In genomic region chr1:145822779-145823331, GRCh38 we compare ENCODE assay signal across 8 cellular contexts. TPM values are rescaled to one million over a fixed set of nuclear protein-coding genes. Genes with fewer than 3 reads are reported as not detected.
DNase-seq lines count a peak whose midpoint lies in the region; ATAC-seq and TF ChIP-seq lines count a peak whose summit lies in the region.
"Not testable (repeated sequence)": the region's sequence is repeated elsewhere in the genome, so short reads cannot be mapped to it uniquely, and the experiment has no call there.

No MANE protein-coding gene starts in this region.

- not testable (repeated sequence) for DNase-seq in BJ (ENCODE audit: low read depth); activated CD4-positive, alpha-beta T cell treated with anti-CD3 and anti-CD28 coated beads for 36 hours; activated naive CD8-positive, alpha-beta T cell treated with anti-CD3 and anti-CD28 coated beads, Interleukin-2, amount 50 U/mL, for 24 hours; coronary artery (ENCODE audit: low spot score); Right ventricle myocardium superior; natural killer cell; stimulated activated naive CD8-positive, alpha-beta T cell treated with anti-CD3 and anti-CD28 coated beads, Interleukin-15, amount 100 ng/mL, for 72 hours

- not testable (repeated sequence) for H3K36me3 ChIP-seq in BJ (ENCODE audit: control insufficient read depth, insufficient read depth, low read length)
- peaks cover 19% of the 10 kb centered on the region for H3K36me3 ChIP-seq in HUES6 (ENCODE audit: control insufficient read depth, insufficient read depth, low read length)

- not testable (repeated sequence) for H3K9ac ChIP-seq in HUES6 (ENCODE audit: low read length)

- CTCF ChIA-PET in BJ (lab: Yijun Ruan, JAX); activated CD4-positive, alpha-beta T cell treated with anti-CD3 and anti-CD28 coated beads for 36 hours (lab: Charles Lee): not testable (repeated sequence)

- H3K4me3 ChIP-seq in BJ (ENCODE audit: low read depth, low read length) (peak overlapping the region; percentile 14), HUES6 (ENCODE audit: low read depth, low read length) (peak overlapping the region; percentile 39; the same call in 1 of the 2 replicates), coronary artery (peak overlapping the region; percentile 71)

- H3K9me3 ChIP-seq in HUES6 (ENCODE audit: control insufficient read depth, insufficient read depth, low read depth, low read length) = not testable (repeated sequence)

- not testable (repeated sequence) for H3K9me3 Mint-ChIP-seq in activated CD4-positive, alpha-beta T cell treated with anti-CD3 and anti-CD28 coated beads for 36 hours (ENCODE audit: low read depth); activated naive CD8-positive, alpha-beta T cell treated with anti-CD3 and anti-CD28 coated beads, Interleukin-2, amount 50 U/mL, for 24 hours; natural killer cell; stimulated activated naive CD8-positive, alpha-beta T cell treated with anti-CD3 and anti-CD28 coated beads, Interleukin-15, amount 100 ng/mL, for 72 hours

- peaks cover 37% of the 10 kb centered on the region for H3K4me1 Mint-ChIP-seq in activated CD4-positive, alpha-beta T cell treated with anti-CD3 and anti-CD28 coated beads for 36 hours
- peaks cover 44% of the 10 kb centered on the region for H3K4me1 Mint-ChIP-seq in activated naive CD8-positive, alpha-beta T cell treated with anti-CD3 and anti-CD28 coated beads, Interleukin-2, amount 50 U/mL, for 24 hours
- peaks cover 22 to 33% of the 10 kb centered on the region in 2 donors for H3K4me1 Mint-ChIP-seq in natural killer cell
- H3K4me1 Mint-ChIP-seq in stimulated activated naive CD8-positive, alpha-beta T cell treated with anti-CD3 and anti-CD28 coated beads, Interleukin-15, amount 100 ng/mL, for 72 hours = peaks cover 41% of the 10 kb centered on the region

- not testable (repeated sequence) for ATAC-seq in activated CD4-positive, alpha-beta T cell treated with anti-CD3 and anti-CD28 coated beads for 36 hours
- peak; percentile 6 for ATAC-seq in activated naive CD8-positive, alpha-beta T cell treated with anti-CD3 and anti-CD28 coated beads, Interleukin-2, amount 50 U/mL, for 24 hours
- peak; percentile 10 for ATAC-seq in Right ventricle myocardium superior (ENCODE audit: poor library complexity)
- ATAC-seq in natural killer cell = peak; percentile 17 to 39 (median 22)
- peak; percentile 44 for ATAC-seq in stimulated activated naive CD8-positive, alpha-beta T cell treated with anti-CD3 and anti-CD28 coated beads, Interleukin-15, amount 100 ng/mL, for 72 hours

- intact Hi-C loops in activated CD4-positive, alpha-beta T cell treated with anti-CD3 and anti-CD28 coated beads for 36 hours (cut with DNase I, micrococcal nuclease) = loop anchor here in 1 of 2 experiments (10.0 kb wide), 1 partner anchor 78 kb away; no protein-coding TSS in a partner anchor
- intact Hi-C loops in Right ventricle myocardium superior (cut with DNase I); natural killer cell (cut with micrococcal nuclease): not testable (repeated sequence)

- TF ChIP-seq CTCF in BJ (IDR thresholded peaks at IDR 0.05; ENCODE audit: insufficient read depth, low read depth, low read length); coronary artery (IDR thresholded peaks at IDR 0.05); natural killer cell (IDR thresholded peaks at IDR 0.05): not testable (repeated sequence)

- H3K36me3 Mint-ChIP-seq in activated CD4-positive, alpha-beta T cell treated with anti-CD3 and anti-CD28 coated beads for 36 hours (ENCODE audit: low read depth) = peaks cover 22% of the 10 kb centered on the region
- H3K36me3 Mint-ChIP-seq in activated naive CD8-positive, alpha-beta T cell treated with anti-CD3 and anti-CD28 coated beads, Interleukin-2, amount 50 U/mL, for 24 hours (ENCODE audit: low read depth) = peaks cover 30% of the 10 kb centered on the region
- H3K36me3 Mint-ChIP-seq in natural killer cell = peaks cover 14% of the 10 kb centered on the region

- not testable (repeated sequence) for H3K27me3 ChIP-seq in BJ (ENCODE audit: control insufficient read depth, insufficient read depth, low read length); HUES6 (ENCODE audit: control insufficient read depth, insufficient read depth, low read length)

- not testable (repeated sequence) for H3K27ac Mint-ChIP-seq in activated CD4-positive, alpha-beta T cell treated with anti-CD3 and anti-CD28 coated beads for 36 hours; stimulated activated naive CD8-positive, alpha-beta T cell treated with anti-CD3 and anti-CD28 coated beads, Interleukin-15, amount 100 ng/mL, for 72 hours
- H3K27ac Mint-ChIP-seq in activated naive CD8-positive, alpha-beta T cell treated with anti-CD3 and anti-CD28 coated beads, Interleukin-2, amount 50 U/mL, for 24 hours = peak overlapping the region; percentile 76
- peak overlapping the region; percentile 95 for H3K27ac Mint-ChIP-seq in natural killer cell

- POLR2A ChIA-PET in BJ (lab: Charles Lee); activated CD4-positive, alpha-beta T cell treated with anti-CD3 and anti-CD28 coated beads for 36 hours (lab: Charles Lee): not testable (repeated sequence)

- H3K27me3 Mint-ChIP-seq in activated CD4-positive, alpha-beta T cell treated with anti-CD3 and anti-CD28 coated beads for 36 hours; activated naive CD8-positive, alpha-beta T cell treated with anti-CD3 and anti-CD28 coated beads, Interleukin-2, amount 50 U/mL, for 24 hours; natural killer cell (ENCODE audit: low read depth in 2 of 2); stimulated activated naive CD8-positive, alpha-beta T cell treated with anti-CD3 and anti-CD28 coated beads, Interleukin-15, amount 100 ng/mL, for 72 hours: not testable (repeated sequence)

- H3K4me3 Mint-ChIP-seq in activated CD4-positive, alpha-beta T cell treated with anti-CD3 and anti-CD28 coated beads for 36 hours = peak overlapping the region; percentile 97
- not testable (repeated sequence) for H3K4me3 Mint-ChIP-seq in activated naive CD8-positive, alpha-beta T cell treated with anti-CD3 and anti-CD28 coated beads, Interleukin-2, amount 50 U/mL, for 24 hours; natural killer cell; stimulated activated naive CD8-positive, alpha-beta T cell treated with anti-CD3 and anti-CD28 coated beads, Interleukin-15, amount 100 ng/mL, for 72 hours

- H3K4me1 ChIP-seq in HUES6 (ENCODE audit: control insufficient read depth, insufficient read depth, low read length) = not testable (repeated sequence)

- H3K27ac ChIP-seq in HUES6 (ENCODE audit: low read depth, low read length) = not testable (repeated sequence)
- peak overlapping the region in 1 of 2 donors; percentile 72 for H3K27ac ChIP-seq in coronary artery

RNA-seq across cellular contexts. Expression of gene RNF115, which starts 1.0 kb away (rescaled TPM):
- 13.4 and 18.3 TPM in 2 replicates for polyA plus RNA-seq in BJ (2011; rRNA removed)
- polyA minus RNA-seq in BJ (2011; rRNA and poly(A)+ RNA removed) = 8.2 and 9.1 TPM in 2 replicates
- 10 to 100 TPM; 11.8 to 13.9 TPM for total RNA-seq in activated CD4-positive, alpha-beta T cell treated with anti-CD3 and anti-CD28 coated beads for 36 hours
- total RNA-seq in Right ventricle myocardium superior (46.5 TPM), natural killer cell (10 to 100 TPM; 26.7 to 31.8 (median 30.8) TPM)

RNA-seq across cellular contexts. Expression of gene POLR3C, which starts 1.1 kb away (rescaled TPM):
- polyA plus RNA-seq in BJ (2011; rRNA removed) = 56.7 and 58.5 TPM in 2 replicates
- polyA minus RNA-seq in BJ (2011; rRNA and poly(A)+ RNA removed) = 35.8 and 54.9 TPM in 2 replicates
- 10 to 100 TPM; 34.2 to 42.6 TPM for total RNA-seq in activated CD4-positive, alpha-beta T cell treated with anti-CD3 and anti-CD28 coated beads for 36 hours
- total RNA-seq in Right ventricle myocardium superior (12.2 TPM), natural killer cell (10 to 100 TPM; 26.4 to 37.2 (median 27.5) TPM)

RNA-seq across cellular contexts. Expression of gene NUDT17, which starts 22.6 kb away (rescaled TPM):
- polyA plus RNA-seq in BJ (2011; rRNA removed) = 4.3 and 4.5 TPM in 2 replicates
- polyA minus RNA-seq in BJ (2011; rRNA and poly(A)+ RNA removed) = 1.3 and 1.8 TPM in 2 replicates
- 1 to 10 TPM; 3.7 to 4.0 TPM for total RNA-seq in activated CD4-positive, alpha-beta T cell treated with anti-CD3 and anti-CD28 coated beads for 36 hours
- 2.9 TPM for total RNA-seq in Right ventricle myocardium superior
- total RNA-seq in natural killer cell = 1 to 10 TPM; 3.3 to 4.9 (median 3.4) TPM

RNA-seq across cellular contexts. Expression of gene PIAS3, which starts 36.0 kb away (rescaled TPM):
- 30.0 and 38.0 TPM in 2 replicates for polyA plus RNA-seq in BJ (2011; rRNA removed)
- polyA minus RNA-seq in BJ (2011; rRNA and poly(A)+ RNA removed) = 27.3 and 28.8 TPM in 2 replicates
- total RNA-seq in activated CD4-positive, alpha-beta T cell treated with anti-CD3 and anti-CD28 coated beads for 36 hours = 10 to 100 TPM; 20.0 to 22.0 TPM
- total RNA-seq in Right ventricle myocardium superior = 13.2 TPM
- 10 to 100 TPM; 40.1 to 53.3 (median 51.0) TPM for total RNA-seq in natural killer cell

Comparison
In these comparisons a context has a peak if more than half of its experiments do, and no peak if none do; other contexts are left out.
1. H3K4me3 ChIP-seq: peak in every context shown above with its lines; median percentile 71 in coronary artery; 39 in HUES6; 14 in BJ.